Comparison of ENCODE assay signal across 8 cellular contexts in genomic region chr1:218361298-218362065, GRCh38. TPM values are rescaled to one million over a fixed set of nuclear protein-coding genes. Genes with fewer than 3 reads are reported as not detected.
A peak's percentile ranks its signal among the peaks of the same experiment; 100 is the strongest.
DNase-seq lines count a peak whose midpoint lies in the region; ATAC-seq and TF ChIP-seq lines count a peak whose summit lies in the region.

No MANE protein-coding gene starts in this region.

- H3K36me3 ChIP-seq in lower lobe of right lung = no peaks in the 10 kb centered on the region

- TF ChIP-seq POLR2A in GM18505 (IDR thresholded peaks at IDR 0.05; ENCODE audit: borderline replicate concordance, extremely low read depth, insufficient read depth, insufficient read length) = no peak

- no peaks in the 10 kb centered on the region for H3K27me3 ChIP-seq in lower lobe of right lung (ENCODE audit: low read depth)

- H3K9me3 ChIP-seq in lower lobe of right lung = no peaks in the 10 kb centered on the region

- TF ChIP-seq CTCF in WI38 (IDR thresholded peaks at IDR 0.05; ENCODE audit: low read depth, low read length) (peak; percentile 53), lower lobe of right lung (IDR thresholded peaks at IDR 0.05) (peak; percentile 46)

- intact Hi-C loops in lower lobe of right lung (cut with DNase I) = no loop called here

- H3K4me3 ChIP-seq in WI38 (ENCODE audit: low read depth, low read length) = no peak overlapping the region
- H3K4me3 ChIP-seq in lower lobe of right lung = no peak overlapping the region

- H3K4me1 ChIP-seq in lower lobe of right lung = peaks cover 15% of the 10 kb centered on the region

- DNase-seq in DMS 273 (lab: John Stamatoyannopoulos, UW; ENCODE audit: unreplicated experiment) = peak; percentile 97
- peak; percentile 66 for DNase-seq in LHCN-M2 (ENCODE audit: low read depth)
- no peak for DNase-seq in lower lobe of right lung
- DNase-seq in NCI-H226 = no peak
- DNase-seq in stimulated activated naive CD4-positive, alpha-beta T cell (lab: John Stamatoyannopoulos, UW) = no peak

- H3K27ac ChIP-seq in lower lobe of right lung = no peak overlapping the region

- no peak for ATAC-seq in lower lobe of right lung
- ATAC-seq in GM18517 (IDR thresholded peaks at IDR 0.05; ENCODE audit: unreplicated experiment) = no peak
- no peak for ATAC-seq in GM18505 (IDR thresholded peaks at IDR 0.05; ENCODE audit: unreplicated experiment)

RNA-seq across cellular contexts. Expression of gene TGFB2, which starts 16.3 kb away (rescaled TPM):
- 5.1 and 7.7 TPM in 2 replicates for total RNA-seq in LHCN-M2 (2014; rRNA removed)
- polyA plus RNA-seq in LHCN-M2 (2012) = 36.3 TPM
- total RNA-seq in lower lobe of right lung = 10.2 TPM

Comparison
In these comparisons a context has a peak if more than half of its experiments do, and no peak if none do; other contexts are left out.
1. DNase-seq: peak in DMS 273 (single experiment) and LHCN-M2 (single experiment); none in lower lobe of right lung (single experiment), NCI-H226 (single experiment) and stimulated activated naive CD4-positive, alpha-beta T cell (0 of 6).